1 cellular context compared by ENCODE assay signal in the genomic region with DNA sequence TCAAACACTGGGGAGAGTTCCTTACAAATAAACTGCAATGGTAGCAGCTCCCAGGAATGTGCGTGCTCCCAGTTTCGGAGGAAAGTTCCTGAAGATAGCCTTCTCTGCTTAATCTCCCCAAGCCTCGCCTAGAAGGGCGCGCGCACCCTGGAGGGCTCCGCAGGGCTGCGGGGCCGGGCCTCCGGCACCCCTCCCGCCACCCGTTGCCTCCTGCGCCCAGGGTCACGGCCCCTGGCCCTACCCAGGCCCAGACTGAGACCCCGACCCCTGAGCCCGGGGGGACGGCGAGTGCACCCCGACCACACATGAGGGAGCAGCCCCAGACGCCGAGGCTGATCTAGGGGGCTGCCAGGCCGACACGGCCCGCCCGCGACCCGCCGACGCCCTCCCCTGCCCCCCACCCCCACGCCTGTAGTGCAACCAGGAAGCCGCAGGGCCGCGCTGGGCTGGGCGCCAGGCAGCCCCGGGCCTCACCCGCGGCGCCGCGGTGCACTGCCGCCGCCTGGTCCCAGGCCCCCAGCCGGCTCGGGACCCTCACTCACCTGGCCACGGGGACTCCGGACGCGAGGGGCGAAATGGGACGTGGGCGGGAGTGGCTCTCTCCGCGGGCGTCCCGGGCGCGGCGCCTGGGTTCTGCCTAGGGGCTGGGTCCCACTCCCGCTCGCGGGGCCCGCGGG.
A peak's percentile ranks its signal among the peaks of the same experiment; 100 is the strongest.
TF ChIP-seq lines count a peak whose summit lies in the region.

No MANE protein-coding gene starts in this region.

TF ChIP-seq in HEK293, 187 proteins besides CTCF, POLR2A, EP300 and RAD21 (continued from another document):
- TF ChIP-seq ZNF548 (tag by site-specific recombination; IDR thresholded peaks at IDR 0.05), result no peak
- TF ChIP-seq ZFHX2 (tag by site-specific recombination; conservative IDR thresholded peaks at IDR 0.05), result peak; percentile 82
- no peak for TF ChIP-seq ZNF202 (tag by site-specific recombination; IDR thresholded peaks at IDR 0.05; ENCODE audit: borderline replicate concordance)
- TF ChIP-seq, protein P1, sequence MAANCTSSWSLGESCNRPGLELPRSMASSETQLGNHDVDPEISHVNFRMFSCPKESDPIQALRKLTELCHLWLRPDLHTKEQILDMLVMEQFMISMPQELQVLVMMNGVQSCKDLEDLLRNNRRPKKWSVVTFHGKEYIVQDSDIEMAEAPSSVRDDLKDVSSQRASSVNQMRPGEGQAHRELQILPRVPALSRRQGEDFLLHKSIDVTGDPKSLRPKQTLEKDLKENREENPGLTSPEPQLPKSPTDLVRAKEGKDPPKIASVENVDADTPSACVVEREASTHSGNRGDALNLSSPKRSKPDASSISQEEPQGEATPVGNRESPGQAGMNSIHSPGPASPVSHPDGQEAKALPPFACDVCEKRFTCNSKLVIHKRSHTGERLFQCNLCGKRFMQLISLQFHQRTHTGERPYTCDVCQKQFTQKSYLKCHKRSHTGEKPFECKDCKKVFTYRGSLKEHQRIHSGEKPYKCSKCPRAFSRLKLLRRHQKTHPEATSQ (tag by site-specific recombination; IDR thresholded peaks at IDR 0.05), result no peak
- no peak for TF ChIP-seq ZNF585B (tag by site-specific recombination; IDR thresholded peaks at IDR 0.05)
- no peak for TF ChIP-seq ZSCAN30 (tag by site-specific recombination; IDR thresholded peaks at IDR 0.05)
- TF ChIP-seq, protein P2, sequence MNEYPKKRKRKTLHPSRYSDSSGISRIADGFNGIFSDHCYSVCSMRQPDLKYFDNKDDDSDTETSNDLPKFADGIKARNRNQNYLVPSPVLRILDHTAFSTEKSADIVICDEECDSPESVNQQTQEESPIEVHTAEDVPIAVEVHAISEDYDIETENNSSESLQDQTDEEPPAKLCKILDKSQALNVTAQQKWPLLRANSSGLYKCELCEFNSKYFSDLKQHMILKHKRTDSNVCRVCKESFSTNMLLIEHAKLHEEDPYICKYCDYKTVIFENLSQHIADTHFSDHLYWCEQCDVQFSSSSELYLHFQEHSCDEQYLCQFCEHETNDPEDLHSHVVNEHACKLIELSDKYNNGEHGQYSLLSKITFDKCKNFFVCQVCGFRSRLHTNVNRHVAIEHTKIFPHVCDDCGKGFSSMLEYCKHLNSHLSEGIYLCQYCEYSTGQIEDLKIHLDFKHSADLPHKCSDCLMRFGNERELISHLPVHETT (tag by site-specific recombination; IDR thresholded peaks at IDR 0.05), result no peak
- TF ChIP-seq GLI4 (tag by site-specific recombination; IDR thresholded peaks at IDR 0.05), result no peak
- TF ChIP-seq BCL11B (tag by site-specific recombination; IDR thresholded peaks at IDR 0.05; ENCODE audit: low read depth), result peak; percentile 72; the same call in 1 of the 2 replicates
- TF ChIP-seq ELK4 (IDR thresholded peaks at IDR 0.05; ENCODE audit: borderline replicate concordance, low read depth, low read length), result no peak
- no peak for TF ChIP-seq SETDB1 (IDR thresholded peaks at IDR 0.05; ENCODE audit: insufficient read length, low read length)
- TF ChIP-seq, protein P3, sequence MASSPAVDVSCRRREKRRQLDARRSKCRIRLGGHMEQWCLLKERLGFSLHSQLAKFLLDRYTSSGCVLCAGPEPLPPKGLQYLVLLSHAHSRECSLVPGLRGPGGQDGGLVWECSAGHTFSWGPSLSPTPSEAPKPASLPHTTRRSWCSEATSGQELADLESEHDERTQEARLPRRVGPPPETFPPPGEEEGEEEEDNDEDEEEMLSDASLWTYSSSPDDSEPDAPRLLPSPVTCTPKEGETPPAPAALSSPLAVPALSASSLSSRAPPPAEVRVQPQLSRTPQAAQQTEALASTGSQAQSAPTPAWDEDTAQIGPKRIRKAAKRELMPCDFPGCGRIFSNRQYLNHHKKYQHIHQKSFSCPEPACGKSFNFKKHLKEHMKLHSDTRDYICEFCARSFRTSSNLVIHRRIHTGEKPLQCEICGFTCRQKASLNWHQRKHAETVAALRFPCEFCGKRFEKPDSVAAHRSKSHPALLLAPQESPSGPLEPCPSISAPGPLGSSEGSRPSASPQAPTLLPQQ (tag by site-specific recombination; IDR thresholded peaks at IDR 0.05), result peak; percentile 43; the same call in 1 of the 2 replicates
- TF ChIP-seq ZNF133 (tag by site-specific recombination; IDR thresholded peaks at IDR 0.05), result no peak
- TF ChIP-seq ZBTB8A (tag by site-specific recombination; IDR thresholded peaks at IDR 0.05), result peak; percentile 85
- TF ChIP-seq ZNF488 (tag by site-specific recombination; IDR thresholded peaks at IDR 0.05), result no peak
- no peak for TF ChIP-seq ZBTB11 (tag by site-specific recombination; conservative IDR thresholded peaks at IDR 0.05; ENCODE audit: low read depth)
- peak; percentile 11; the same call in 1 of the 2 replicates for TF ChIP-seq GLIS1 (tag by site-specific recombination; IDR thresholded peaks at IDR 0.05)
- TF ChIP-seq ZNF555 (tag by site-specific recombination; conservative IDR thresholded peaks at IDR 0.05), result no peak
- no peak for TF ChIP-seq ZSCAN16 (tag by site-specific recombination; IDR thresholded peaks at IDR 0.05)
- TF ChIP-seq ZNF19 (tag by site-specific recombination; IDR thresholded peaks at IDR 0.05; ENCODE audit: low read depth), result no peak
- TF ChIP-seq ZNF654 (tag by site-specific recombination; IDR thresholded peaks at IDR 0.05; ENCODE audit: low read depth), result no peak
- TF ChIP-seq ZNF391 (tag by site-specific recombination; IDR thresholded peaks at IDR 0.05; ENCODE audit: borderline replicate concordance, low read depth), result no peak
- no peak for TF ChIP-seq ZNF23 (tag by site-specific recombination; IDR thresholded peaks at IDR 0.05; ENCODE audit: borderline replicate concordance)
- no peak for TF ChIP-seq ZNF239 (tag by site-specific recombination; IDR thresholded peaks at IDR 0.05)
- no peak for TF ChIP-seq TRIM28 (IDR thresholded peaks at IDR 0.05; ENCODE audit: borderline replicate concordance, low read length)
- TF ChIP-seq KLF7 (tag by site-specific recombination; IDR thresholded peaks at IDR 0.05; ENCODE audit: borderline replicate concordance), result no peak
- no peak for TF ChIP-seq ZNF473 (tag by site-specific recombination; IDR thresholded peaks at IDR 0.05)
- TF ChIP-seq IKZF3 (tag by site-specific recombination; IDR thresholded peaks at IDR 0.05), result peak; percentile 90
